ENCODE assay signal across 13 cellular contexts in the genomic region with DNA sequence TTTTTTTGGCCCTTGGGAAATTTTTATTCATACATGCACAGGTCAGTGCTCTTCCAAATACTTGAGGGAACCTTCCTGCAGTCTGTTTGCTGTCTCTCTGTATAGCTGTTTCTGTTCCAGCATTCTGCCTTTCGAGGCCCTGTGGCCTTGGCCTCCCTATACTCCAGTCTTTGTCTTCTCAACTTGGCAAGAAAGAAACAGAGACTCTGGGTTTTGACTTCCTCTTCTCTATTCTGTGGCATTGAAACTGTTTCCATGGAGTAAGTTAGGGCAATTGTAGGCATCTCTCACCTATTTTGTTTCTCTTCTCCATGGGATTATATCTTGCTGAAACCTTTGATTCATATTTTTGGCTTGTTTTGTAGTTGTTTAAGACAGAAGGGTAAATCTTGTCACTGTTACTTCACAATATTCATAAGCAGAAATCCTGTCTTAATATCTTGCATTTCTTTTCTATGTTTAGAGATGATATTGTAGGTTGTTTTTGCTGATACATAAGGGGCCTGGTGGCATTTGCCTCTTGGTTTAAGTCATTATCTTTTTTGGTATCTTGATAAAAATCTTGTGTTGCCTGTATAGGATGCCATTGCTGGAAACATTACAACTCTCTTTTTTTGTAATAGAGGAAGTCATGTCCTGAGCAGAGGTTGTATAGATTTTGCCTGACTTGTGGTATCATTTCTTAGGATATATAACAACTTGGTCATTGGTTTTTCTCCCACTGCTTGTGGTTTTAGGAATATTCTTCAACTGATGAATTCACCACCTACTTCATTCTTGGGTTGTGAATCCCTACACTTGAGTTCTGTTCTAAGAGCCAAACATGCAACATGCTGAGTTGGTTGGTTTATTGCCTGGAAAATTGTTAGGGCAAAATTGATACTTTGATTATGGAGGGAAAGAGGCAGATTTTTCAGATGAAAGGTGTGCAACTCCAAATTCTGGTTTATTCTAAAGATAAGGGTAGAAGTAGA.
DNase-seq lines count a peak whose midpoint lies in the region; ATAC-seq lines count a peak whose summit lies in the region.
"Had no signal": no experiment of that assay in that cellular context is flagged by ENCODE, and none has a peak within 500 bp of the region (broad histone marks: within the 10 kb centered on the region; RNA-seq: fewer than 3 reads in every experiment).

No MANE protein-coding gene starts in this region.

- no peaks in the 10 kb centered on the region for H3K27me3 ChIP-seq in Karpas-422 (ENCODE audit: low read length)
- no peaks in the 10 kb centered on the region for H3K27me3 ChIP-seq in mesenchymal stem cell (ENCODE audit: control insufficient read depth in 1 of 2, insufficient read depth in 1 of 2, low read length in 2 of 2)
- H3K27me3 ChIP-seq: upper lobe of right lung had no signal

- no peak overlapping the region for H4K8ac ChIP-seq in mesenchymal stem cell (ENCODE audit: low read length)

- H2AFZ ChIP-seq in Karpas-422 (ENCODE audit: low read length) (no peak overlapping the region), mesenchymal stem cell (ENCODE audit: low read depth, low read length) (no peak overlapping the region)

- ATAC-seq in HG02763 (IDR thresholded peaks at IDR 0.05; ENCODE audit: unreplicated experiment) (no peak), Right ventricle myocardium inferior (no peak)
- ATAC-seq: activated T-helper 17 cell treated with anti-CD3 and anti-CD28 coated beads, Interleukin-2, amount 50 U/mL, for 72 hours; upper lobe of right lung had no signal

- intact Hi-C loops in Right ventricle myocardium inferior (cut with DNase I), result no loop called here

- H3K4me1 ChIP-seq in Karpas-422 (ENCODE audit: low read length) (peaks cover 21% of the 10 kb centered on the region), mesenchymal stem cell (ENCODE audit: control insufficient read depth, insufficient read depth, low read depth, low read length) (peaks cover 2% of the 10 kb centered on the region)
- H3K4me1 ChIP-seq: upper lobe of right lung had no signal

- H3K4ac ChIP-seq in mesenchymal stem cell (ENCODE audit: low read depth in 1 of 2, low read length in 2 of 2), result no peak overlapping the region

- no peak overlapping the region for H3K14ac ChIP-seq in mesenchymal stem cell (ENCODE audit: low read length in 2 of 2)

- DNase-seq in CD1c-positive myeloid dendritic cell (ENCODE audit: extremely low spot score), result peak; percentile 21
- DNase-seq in Karpas-422, result peak; percentile 54
- peak; percentile 73 for DNase-seq in astrocyte of the hippocampus (ENCODE audit: low read depth, low spot score)
- peak; percentile 66 for DNase-seq in mesenchymal stem cell
- no peak for DNase-seq in GDM1 (lab: John Stamatoyannopoulos, UW)
- no peak for DNase-seq in NCI-H446 treated with DMSO at 0.1 percent for 48 hours (lab: John Stamatoyannopoulos, UW)
- DNase-seq in Right ventricle myocardium inferior (ENCODE audit: missing footprints), result no peak
- DNase-seq: cerebellar nuclear complex, DMS79, upper lobe of right lung had no signal

- H4K20me1 ChIP-seq in Karpas-422 (ENCODE audit: insufficient read depth, low read depth, low read length), result no peaks in the 10 kb centered on the region

- H3K9me2 ChIP-seq in Karpas-422 (replicated peaks; ENCODE audit: insufficient read depth, low read length), result no peaks in the 10 kb centered on the region

- no peak overlapping the region for H3K4me3 ChIP-seq in Karpas-422 (ENCODE audit: low read length)
- no peak overlapping the region for H3K4me3 ChIP-seq in mesenchymal stem cell (ENCODE audit: insufficient read depth in 1 of 2, low read depth in 1 of 2, low read length in 2 of 2)
- H3K4me3 ChIP-seq: upper lobe of right lung had no signal

- 0 out of 2 replicates have a peak, but pooled peaks cover 3% of the 10 kb centered on the region for H3K9me3 ChIP-seq in Karpas-422 (ENCODE audit: low read length)
- peaks cover 17% of the 10 kb centered on the region for H3K9me3 ChIP-seq in mesenchymal stem cell (ENCODE audit: control insufficient read depth, low read length)
- H3K9me3 ChIP-seq: upper lobe of right lung had no signal

- H3K4me2 ChIP-seq in Karpas-422 (ENCODE audit: low read depth, low read length, poor library complexity, severe bottlenecking) (no peak overlapping the region), mesenchymal stem cell (ENCODE audit: low read length, poor library complexity, severe bottlenecking) (no peak overlapping the region)

- no peak overlapping the region for H2BK120ac ChIP-seq in mesenchymal stem cell (ENCODE audit: low read depth, low read length)

- H2BK5ac ChIP-seq in mesenchymal stem cell (ENCODE audit: low read depth, low read length, poor library complexity, severe bottlenecking), result no peak overlapping the region

- peaks cover 13% of the 10 kb centered on the region for H3K79me1 ChIP-seq in mesenchymal stem cell (replicated peaks; ENCODE audit: low read length, poor library complexity, severe bottlenecking)

- H3K9ac ChIP-seq in Karpas-422 (ENCODE audit: low read length) (no peak overlapping the region), mesenchymal stem cell (ENCODE audit: low read length) (peak overlapping the region; percentile 52)

- no peak overlapping the region for H3K23ac ChIP-seq in mesenchymal stem cell (ENCODE audit: low read length in 2 of 2)

- H2BK15ac ChIP-seq in mesenchymal stem cell (ENCODE audit: low read depth, poor library complexity, severe bottlenecking), result no peak overlapping the region

- no peak overlapping the region for H2BK12ac ChIP-seq in mesenchymal stem cell (ENCODE audit: low read length in 2 of 2)

- H2AK5ac ChIP-seq in mesenchymal stem cell (ENCODE audit: low read length, severe bottlenecking), result no peak overlapping the region

- peak overlapping the region; percentile 41 for H3K27ac ChIP-seq in Karpas-422 (ENCODE audit: low read length)
- H3K27ac ChIP-seq in mesenchymal stem cell (ENCODE audit: low read length, poor library complexity, severe bottlenecking), result no peak overlapping the region
- H3K27ac ChIP-seq: RWPE1, upper lobe of right lung had no signal

- H3K36me3 ChIP-seq in Karpas-422 (ENCODE audit: insufficient read depth, low read length) (peaks cover 22% of the 10 kb centered on the region), mesenchymal stem cell (ENCODE audit: control insufficient read depth in 1 of 2, insufficient read depth in 2 of 2, low read depth in 1 of 2, low read length in 2 of 2) (peaks cover 3 to 19% of the 10 kb centered on the region in 2 experiments)

- no peak overlapping the region for H4K91ac ChIP-seq in mesenchymal stem cell (ENCODE audit: low read length)

- no CpG with 5 or more reads among the region's 1 CpG for WGBS in mesenchymal stem cell

- H3K79me2 ChIP-seq in Karpas-422 (ENCODE audit: low read length), result peaks cover 81% of the 10 kb centered on the region

- peak overlapping the region in 1 of 2 experiments; percentile 21 for H3K18ac ChIP-seq in mesenchymal stem cell (ENCODE audit: low read depth in 1 of 2, low read length in 2 of 2)

Comparison
In these comparisons a context has a peak if more than half of its experiments do, and no peak if none do; other contexts are left out.
1. DNase-seq: peak in CD1c-positive myeloid dendritic cell (single experiment), Karpas-422 (single experiment), astrocyte of the hippocampus (single experiment) and mesenchymal stem cell (single experiment); none in GDM1 (single experiment), NCI-H446 treated with DMSO at 0.1 percent for 48 hours (single experiment) and Right ventricle myocardium inferior (single experiment).